In genomic region chr2:70939001-70939846, GRCh38 we compare ENCODE assay signal across 1 cellular context.
TF ChIP-seq lines count a peak whose summit lies in the region.

No MANE protein-coding gene starts in this region.

TF ChIP-seq in HepG2, 621 proteins besides CTCF, POLR2A, EP300 and RAD21:
- no peak for TF ChIP-seq PHF20 (CRISPR knock-in tag; IDR thresholded peaks at IDR 0.05)
- TF ChIP-seq ZBTB33 (CRISPR knock-in tag; IDR thresholded peaks at IDR 0.05): peak; percentile 91
- no peak for TF ChIP-seq ARHGAP35 (CRISPR knock-in tag; IDR thresholded peaks at IDR 0.05; ENCODE audit: borderline replicate concordance)
- TF ChIP-seq BCL3 (CRISPR knock-in tag; IDR thresholded peaks at IDR 0.05): no peak
- peak; percentile 85 for TF ChIP-seq ZNF629 (CRISPR knock-in tag; conservative IDR thresholded peaks at IDR 0.05)
- no peak for TF ChIP-seq RARG (CRISPR knock-in tag; IDR thresholded peaks at IDR 0.05; ENCODE audit: low read depth)
- TF ChIP-seq ZMYM3 (CRISPR knock-in tag; IDR thresholded peaks at IDR 0.05): peak; percentile 41; the same call in 1 of the 2 replicates
- TF ChIP-seq ZNF224 (CRISPR knock-in tag; IDR thresholded peaks at IDR 0.05): no peak
- peak; percentile 28; the same call in 1 of the 2 replicates for TF ChIP-seq ZNF281 (CRISPR knock-in tag; IDR thresholded peaks at IDR 0.05; ENCODE audit: borderline replicate concordance)
- no peak for TF ChIP-seq FOXK1 (CRISPR knock-in tag; IDR thresholded peaks at IDR 0.05; ENCODE audit: borderline replicate concordance, low read depth)
